1 cellular context compared by ENCODE assay signal in the genomic region with DNA sequence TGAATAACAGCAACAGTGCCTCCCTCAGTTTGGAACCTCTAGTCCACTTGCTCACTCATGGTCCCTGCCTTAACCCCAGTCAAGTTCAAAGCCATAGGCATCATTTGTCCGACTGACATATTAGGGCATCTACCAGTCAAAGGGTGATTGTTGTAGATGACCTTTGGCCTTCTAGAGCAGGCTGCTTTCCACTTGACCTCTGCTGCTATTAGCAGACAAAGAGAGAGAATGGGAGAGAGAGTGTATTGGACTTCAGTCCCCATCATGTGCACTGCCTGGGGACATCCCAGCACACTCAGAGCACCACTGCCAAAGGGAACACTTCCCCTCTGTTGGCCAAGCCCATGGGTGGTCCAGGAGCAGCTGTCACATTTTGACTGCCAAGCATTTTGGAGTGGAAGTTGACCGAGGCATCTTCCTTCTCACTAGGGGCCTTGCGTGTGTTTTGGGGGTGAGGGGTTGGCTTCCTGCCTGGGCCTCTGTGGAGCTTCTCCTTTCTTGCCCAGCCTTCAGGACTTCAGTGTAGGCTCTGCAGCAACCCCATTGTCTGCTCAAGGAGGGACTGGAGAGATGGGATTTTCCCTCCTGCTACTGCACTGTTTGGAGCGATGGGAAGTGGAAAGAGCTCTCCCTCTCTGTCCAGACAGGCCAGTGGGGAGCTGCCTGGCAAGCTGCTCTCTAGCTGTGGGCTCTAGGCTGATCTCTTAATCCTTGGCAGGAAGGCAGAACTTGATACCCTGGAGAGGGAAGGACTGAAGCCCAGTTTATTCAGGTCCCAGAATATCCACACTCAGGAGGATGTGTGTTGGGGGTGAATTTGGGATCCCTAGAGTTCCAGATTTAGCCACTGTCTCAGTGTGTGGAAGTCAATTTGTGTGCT.
TF ChIP-seq lines count a peak whose summit lies in the region.

No MANE protein-coding gene starts in this region.

TF ChIP-seq in GM23338, 12 proteins besides CTCF, POLR2A, EP300 and RAD21 (continued from another document):
- TF ChIP-seq, protein P1, sequence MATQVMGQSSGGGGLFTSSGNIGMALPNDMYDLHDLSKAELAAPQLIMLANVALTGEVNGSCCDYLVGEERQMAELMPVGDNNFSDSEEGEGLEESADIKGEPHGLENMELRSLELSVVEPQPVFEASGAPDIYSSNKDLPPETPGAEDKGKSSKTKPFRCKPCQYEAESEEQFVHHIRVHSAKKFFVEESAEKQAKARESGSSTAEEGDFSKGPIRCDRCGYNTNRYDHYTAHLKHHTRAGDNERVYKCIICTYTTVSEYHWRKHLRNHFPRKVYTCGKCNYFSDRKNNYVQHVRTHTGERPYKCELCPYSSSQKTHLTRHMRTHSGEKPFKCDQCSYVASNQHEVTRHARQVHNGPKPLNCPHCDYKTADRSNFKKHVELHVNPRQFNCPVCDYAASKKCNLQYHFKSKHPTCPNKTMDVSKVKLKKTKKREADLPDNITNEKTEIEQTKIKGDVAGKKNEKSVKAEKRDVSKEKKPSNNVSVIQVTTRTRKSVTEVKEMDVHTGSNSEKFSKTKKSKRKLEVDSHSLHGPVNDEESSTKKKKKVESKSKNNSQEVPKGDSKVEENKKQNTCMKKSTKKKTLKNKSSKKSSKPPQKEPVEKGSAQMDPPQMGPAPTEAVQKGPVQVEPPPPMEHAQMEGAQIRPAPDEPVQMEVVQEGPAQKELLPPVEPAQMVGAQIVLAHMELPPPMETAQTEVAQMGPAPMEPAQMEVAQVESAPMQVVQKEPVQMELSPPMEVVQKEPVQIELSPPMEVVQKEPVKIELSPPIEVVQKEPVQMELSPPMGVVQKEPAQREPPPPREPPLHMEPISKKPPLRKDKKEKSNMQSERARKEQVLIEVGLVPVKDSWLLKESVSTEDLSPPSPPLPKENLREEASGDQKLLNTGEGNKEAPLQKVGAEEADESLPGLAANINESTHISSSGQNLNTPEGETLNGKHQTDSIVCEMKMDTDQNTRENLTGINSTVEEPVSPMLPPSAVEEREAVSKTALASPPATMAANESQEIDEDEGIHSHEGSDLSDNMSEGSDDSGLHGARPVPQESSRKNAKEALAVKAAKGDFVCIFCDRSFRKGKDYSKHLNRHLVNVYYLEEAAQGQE (IDR thresholded peaks at IDR 0.05; ENCODE audit: unreplicated experiment) = no peak
- TF ChIP-seq, protein P2, sequence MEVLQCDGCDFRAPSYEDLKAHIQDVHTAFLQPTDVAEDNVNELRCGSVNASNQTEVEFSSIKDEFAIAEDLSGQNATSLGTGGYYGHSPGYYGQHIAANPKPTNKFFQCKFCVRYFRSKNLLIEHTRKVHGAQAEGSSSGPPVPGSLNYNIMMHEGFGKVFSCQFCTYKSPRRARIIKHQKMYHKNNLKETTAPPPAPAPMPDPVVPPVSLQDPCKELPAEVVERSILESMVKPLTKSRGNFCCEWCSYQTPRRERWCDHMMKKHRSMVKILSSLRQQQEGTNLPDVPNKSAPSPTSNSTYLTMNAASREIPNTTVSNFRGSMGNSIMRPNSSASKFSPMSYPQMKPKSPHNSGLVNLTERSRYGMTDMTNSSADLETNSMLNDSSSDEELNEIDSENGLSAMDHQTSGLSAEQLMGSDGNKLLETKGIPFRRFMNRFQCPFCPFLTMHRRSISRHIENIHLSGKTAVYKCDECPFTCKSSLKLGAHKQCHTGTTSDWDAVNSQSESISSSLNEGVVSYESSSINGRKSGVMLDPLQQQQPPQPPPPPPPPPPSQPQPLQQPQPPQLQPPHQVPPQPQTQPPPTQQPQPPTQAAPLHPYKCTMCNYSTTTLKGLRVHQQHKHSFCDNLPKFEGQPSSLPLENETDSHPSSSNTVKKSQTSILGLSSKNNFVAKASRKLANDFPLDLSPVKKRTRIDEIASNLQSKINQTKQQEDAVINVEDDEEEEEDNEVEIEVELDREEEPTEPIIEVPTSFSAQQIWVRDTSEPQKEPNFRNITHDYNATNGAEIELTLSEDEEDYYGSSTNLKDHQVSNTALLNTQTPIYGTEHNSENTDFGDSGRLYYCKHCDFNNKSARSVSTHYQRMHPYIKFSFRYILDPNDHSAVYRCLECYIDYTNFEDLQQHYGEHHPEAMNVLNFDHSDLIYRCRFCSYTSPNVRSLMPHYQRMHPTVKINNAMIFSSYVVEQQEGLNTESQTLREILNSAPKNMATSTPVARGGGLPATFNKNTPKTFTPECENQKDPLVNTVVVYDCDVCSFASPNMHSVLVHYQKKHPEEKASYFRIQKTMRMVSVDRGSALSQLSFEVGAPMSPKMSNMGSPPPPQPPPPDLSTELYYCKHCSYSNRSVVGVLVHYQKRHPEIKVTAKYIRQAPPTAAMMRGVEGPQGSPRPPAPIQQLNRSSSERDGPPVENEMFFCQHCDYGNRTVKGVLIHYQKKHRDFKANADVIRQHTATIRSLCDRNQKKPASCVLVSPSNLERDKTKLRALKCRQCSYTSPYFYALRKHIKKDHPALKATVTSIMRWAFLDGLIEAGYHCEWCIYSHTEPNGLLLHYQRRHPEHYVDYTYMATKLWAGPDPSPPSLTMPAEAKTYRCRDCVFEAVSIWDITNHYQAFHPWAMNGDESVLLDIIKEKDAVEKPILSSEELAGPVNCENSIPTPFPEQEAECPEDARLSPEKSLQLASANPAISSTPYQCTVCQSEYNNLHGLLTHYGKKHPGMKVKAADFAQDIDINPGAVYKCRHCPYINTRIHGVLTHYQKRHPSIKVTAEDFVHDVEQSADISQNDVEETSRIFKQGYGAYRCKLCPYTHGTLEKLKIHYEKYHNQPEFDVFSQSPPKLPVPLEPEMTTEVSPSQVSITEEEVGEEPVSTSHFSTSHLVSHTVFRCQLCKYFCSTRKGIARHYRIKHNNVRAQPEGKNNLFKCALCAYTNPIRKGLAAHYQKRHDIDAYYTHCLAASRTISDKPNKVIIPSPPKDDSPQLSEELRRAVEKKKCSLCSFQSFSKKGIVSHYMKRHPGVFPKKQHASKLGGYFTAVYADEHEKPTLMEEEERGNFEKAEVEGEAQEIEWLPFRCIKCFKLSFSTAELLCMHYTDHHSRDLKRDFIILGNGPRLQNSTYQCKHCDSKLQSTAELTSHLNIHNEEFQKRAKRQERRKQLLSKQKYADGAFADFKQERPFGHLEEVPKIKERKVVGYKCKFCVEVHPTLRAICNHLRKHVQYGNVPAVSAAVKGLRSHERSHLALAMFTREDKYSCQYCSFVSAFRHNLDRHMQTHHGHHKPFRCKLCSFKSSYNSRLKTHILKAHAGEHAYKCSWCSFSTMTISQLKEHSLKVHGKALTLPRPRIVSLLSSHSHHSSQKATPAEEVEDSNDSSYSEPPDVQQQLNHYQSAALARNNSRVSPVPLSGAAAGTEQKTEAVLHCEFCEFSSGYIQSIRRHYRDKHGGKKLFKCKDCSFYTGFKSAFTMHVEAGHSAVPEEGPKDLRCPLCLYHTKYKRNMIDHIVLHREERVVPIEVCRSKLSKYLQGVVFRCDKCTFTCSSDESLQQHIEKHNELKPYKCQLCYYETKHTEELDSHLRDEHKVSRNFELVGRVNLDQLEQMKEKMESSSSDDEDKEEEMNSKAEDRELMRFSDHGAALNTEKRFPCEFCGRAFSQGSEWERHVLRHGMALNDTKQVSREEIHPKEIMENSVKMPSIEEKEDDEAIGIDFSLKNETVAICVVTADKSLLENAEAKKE (CRISPR knock-in tag; IDR thresholded peaks at IDR 0.05) = no peak
- no peak for TF ChIP-seq EZH2phosphoT487 (IDR thresholded peaks at IDR 0.05; ENCODE audit: unreplicated experiment)
- no peak for TF ChIP-seq ZNF331 (CRISPR knock-in tag; IDR thresholded peaks at IDR 0.05; ENCODE audit: low read depth)
- no peak for TF ChIP-seq NANOG (IDR thresholded peaks at IDR 0.05; ENCODE audit: borderline replicate concordance)
- no peak for TF ChIP-seq STAT1 (IDR thresholded peaks at IDR 0.05; ENCODE audit: unreplicated experiment)
- TF ChIP-seq JUNB (IDR thresholded peaks at IDR 0.05; ENCODE audit: unreplicated experiment) = no peak
- TF ChIP-seq, protein P3, sequence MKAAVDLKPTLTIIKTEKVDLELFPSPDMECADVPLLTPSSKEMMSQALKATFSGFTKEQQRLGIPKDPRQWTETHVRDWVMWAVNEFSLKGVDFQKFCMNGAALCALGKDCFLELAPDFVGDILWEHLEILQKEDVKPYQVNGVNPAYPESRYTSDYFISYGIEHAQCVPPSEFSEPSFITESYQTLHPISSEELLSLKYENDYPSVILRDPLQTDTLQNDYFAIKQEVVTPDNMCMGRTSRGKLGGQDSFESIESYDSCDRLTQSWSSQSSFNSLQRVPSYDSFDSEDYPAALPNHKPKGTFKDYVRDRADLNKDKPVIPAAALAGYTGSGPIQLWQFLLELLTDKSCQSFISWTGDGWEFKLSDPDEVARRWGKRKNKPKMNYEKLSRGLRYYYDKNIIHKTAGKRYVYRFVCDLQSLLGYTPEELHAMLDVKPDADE (IDR thresholded peaks at IDR 0.05) = no peak
- no peak for TF ChIP-seq POLR2AphosphoS5 (IDR thresholded peaks at IDR 0.05; ENCODE audit: low read depth)
